9 cellular contexts compared by ENCODE assay signal in the genomic region with DNA sequence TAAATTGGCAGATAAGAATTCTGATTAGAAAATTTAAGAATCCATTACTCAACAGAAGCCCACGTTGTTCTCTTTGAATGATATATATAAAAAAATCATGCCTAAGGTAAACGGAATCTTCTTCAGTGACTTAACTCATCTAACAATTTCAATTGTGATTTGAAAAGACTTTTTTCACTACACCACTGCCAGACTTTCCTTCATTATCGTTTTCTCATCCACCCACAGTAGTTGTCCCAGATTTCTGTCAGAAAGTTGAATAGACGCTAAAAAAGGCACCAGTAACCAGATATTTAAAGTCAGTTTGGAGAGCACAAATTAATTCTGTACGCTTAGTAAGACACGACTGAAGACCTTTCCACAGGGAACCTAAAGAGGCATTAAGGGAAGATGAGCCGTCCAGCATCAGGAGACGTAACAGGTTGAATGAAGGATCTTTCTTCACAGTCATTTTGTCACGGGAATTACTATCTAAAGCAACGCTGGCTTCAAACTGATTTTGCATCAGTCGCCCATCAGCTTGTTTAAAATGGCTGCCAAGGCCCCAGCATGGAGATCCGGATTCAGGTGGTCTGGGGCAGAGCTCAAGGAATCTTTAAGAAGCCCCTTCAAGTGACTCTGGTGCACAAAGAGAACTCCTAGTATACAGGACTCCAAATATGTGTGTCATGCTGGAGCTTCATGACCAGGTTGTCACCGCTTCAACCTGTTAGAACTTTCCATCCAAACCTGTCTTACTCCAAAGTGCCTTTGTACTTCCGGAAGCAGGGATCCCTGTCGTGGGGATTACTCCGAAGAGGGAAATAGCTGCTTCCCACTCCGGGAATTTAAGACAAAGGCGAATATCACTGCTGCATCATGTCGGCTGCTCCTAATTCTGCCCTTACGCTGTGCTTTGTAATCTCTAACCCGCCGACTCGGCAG. TPM values are rescaled to one million over a fixed set of nuclear protein-coding genes. Genes with fewer than 3 reads are reported as not detected.
DNase-seq lines count a peak whose midpoint lies in the region; ATAC-seq and TF ChIP-seq lines count a peak whose summit lies in the region.
"Had no signal": no experiment of that assay in that cellular context is flagged by ENCODE, and none has a peak within 500 bp of the region (broad histone marks: within the 10 kb centered on the region; RNA-seq: fewer than 3 reads in every experiment).

No MANE protein-coding gene starts in this region.

- H3K36me3 Mint-ChIP-seq in activated T-helper 17 cell treated with anti-CD3 and anti-CD28 coated beads, Interleukin-2, amount 50 U/mL, for 72 hours (ENCODE audit: low read depth): peaks cover 25% of the 10 kb centered on the region

- TF ChIP-seq CTCF in retinal pigment epithelial cell (conservative IDR thresholded peaks at IDR 0.05; ENCODE audit: low read depth, low read length): no peak

- DNase-seq in CD1c-positive myeloid dendritic cell (ENCODE audit: extremely low spot score) (peak; percentile 21), right cardiac atrium (no peak), retinal pigment epithelial cell (ENCODE audit: low read depth) (no peak), NOMO-1 treated with dmso at 0.1 percent for 144 hours (lab: John Stamatoyannopoulos, UW; ENCODE audit: unreplicated experiment) (no peak)
- no peak for DNase-seq in stimulated activated CD4-positive, alpha-beta T cell treated with anti-CD3 and anti-CD28 coated beads, Interleukin-4, amount 100 ng/mL, for 4 hours
- no peak for DNase-seq in effector CD8-positive, alpha-beta T cell (lab: John Stamatoyannopoulos, UW)

- H3K4me3 ChIP-seq in HUES48 (ENCODE audit: low read depth, low read length) (peak overlapping the region; percentile 84), right cardiac atrium (ENCODE audit: low read length) (peak overlapping the region; percentile 74), retinal pigment epithelial cell (ENCODE audit: low read length) (peak overlapping the region; percentile 90)

- intact Hi-C loops in right cardiac atrium (cut with DNase I): no loop called here

- peaks cover 30% of the 10 kb centered on the region for H3K4me1 ChIP-seq in HUES48 (ENCODE audit: control insufficient read depth, insufficient read depth, low read length)
- peaks cover 5% of the 10 kb centered on the region for H3K4me1 ChIP-seq in right cardiac atrium (ENCODE audit: control insufficient read depth, insufficient read depth, low read length)

- peaks cover 7% of the 10 kb centered on the region; the same call in 1 of the 2 replicates for H3K36me3 ChIP-seq in HUES48 (ENCODE audit: control insufficient read depth, insufficient read depth, low read length)

- peaks cover 3% of the 10 kb centered on the region for H3K27me3 Mint-ChIP-seq in activated T-helper 17 cell treated with anti-CD3 and anti-CD28 coated beads, Interleukin-2, amount 50 U/mL, for 72 hours

- H3K27ac ChIP-seq in HUES48 (ENCODE audit: low read depth, low read length): peak overlapping the region; percentile 86
- peak overlapping the region; percentile 82 for H3K27ac ChIP-seq in right cardiac atrium (ENCODE audit: low read length)

- no peak for ATAC-seq in activated T-helper 17 cell treated with anti-CD3 and anti-CD28 coated beads, Interleukin-2, amount 50 U/mL, for 72 hours (replicated peaks)
- no peak for ATAC-seq in right cardiac atrium

- H3K27me3 ChIP-seq in HUES48 (ENCODE audit: control insufficient read depth, insufficient read depth, low read length): peaks cover 19% of the 10 kb centered on the region
- no peaks in the 10 kb centered on the region for H3K27me3 ChIP-seq in right cardiac atrium (ENCODE audit: control insufficient read depth, insufficient read depth)

- peaks cover 20% of the 10 kb centered on the region for H3K4me1 Mint-ChIP-seq in activated T-helper 17 cell treated with anti-CD3 and anti-CD28 coated beads, Interleukin-2, amount 50 U/mL, for 72 hours

- peak overlapping the region; percentile 81 for H3K9ac ChIP-seq in HUES48 (ENCODE audit: low read depth, low read length)

- H3K9me3 ChIP-seq in HUES48 (ENCODE audit: control insufficient read depth, insufficient read depth, low read length) (no peaks in the 10 kb centered on the region), right cardiac atrium (ENCODE audit: control insufficient read depth, low read length) (no peaks in the 10 kb centered on the region)

- WGBS in right cardiac atrium: 21% methylated on average over 23 of the region's 23 CpGs

- no peaks in the 10 kb centered on the region for H3K9me3 Mint-ChIP-seq in activated T-helper 17 cell treated with anti-CD3 and anti-CD28 coated beads, Interleukin-2, amount 50 U/mL, for 72 hours

- peak overlapping the region; percentile 98 for H3K27ac Mint-ChIP-seq in activated T-helper 17 cell treated with anti-CD3 and anti-CD28 coated beads, Interleukin-2, amount 50 U/mL, for 72 hours

- peak overlapping the region; percentile 98 for H3K4me3 Mint-ChIP-seq in activated T-helper 17 cell treated with anti-CD3 and anti-CD28 coated beads, Interleukin-2, amount 50 U/mL, for 72 hours

RNA-seq across cellular contexts. Expression of gene HIGD1A, which starts 1.2 kb away (rescaled TPM):
- total RNA-seq in activated T-helper 17 cell treated with anti-CD3 and anti-CD28 coated beads, Interleukin-2, amount 50 U/mL, for 72 hours: 10 to 100 TPM; 46.4 to 84.4 TPM
- total RNA-seq in right cardiac atrium: 100 to 1,000 TPM; 179 to 274 (median 239) TPM
- 348 TPM for polyA plus RNA-seq in right cardiac atrium

RNA-seq across cellular contexts. Expression of gene ACKR2, which starts 6.1 kb away (rescaled TPM):
- 1 to 10 TPM in 1 of 2 donors, under 1 TPM in 1; 0.77 to 1.3 TPM for total RNA-seq in activated T-helper 17 cell treated with anti-CD3 and anti-CD28 coated beads, Interleukin-2, amount 50 U/mL, for 72 hours
- total RNA-seq in right cardiac atrium: 1 to 10 TPM; 1.4 to 2.4 (median 1.8) TPM
- 1.2 TPM for polyA plus RNA-seq in right cardiac atrium
- total RNA-seq: NCI-H460 had no signal

RNA-seq across cellular contexts. Expression of gene CCDC13, which starts 30.1 kb away (rescaled TPM):
- under 1 TPM in 1 of 2 donors, not detected in 1; 0.24 TPM for total RNA-seq in activated T-helper 17 cell treated with anti-CD3 and anti-CD28 coated beads, Interleukin-2, amount 50 U/mL, for 72 hours
- total RNA-seq in right cardiac atrium: 1 to 10 TPM in 1 of 4 donors, under 1 TPM in 2, not detected in 1; 0.26 to 1.8 (median 0.96) TPM
- polyA plus RNA-seq in right cardiac atrium: 0.84 TPM
